Comparison of ENCODE assay signal across 8 cellular contexts in the genomic region with DNA sequence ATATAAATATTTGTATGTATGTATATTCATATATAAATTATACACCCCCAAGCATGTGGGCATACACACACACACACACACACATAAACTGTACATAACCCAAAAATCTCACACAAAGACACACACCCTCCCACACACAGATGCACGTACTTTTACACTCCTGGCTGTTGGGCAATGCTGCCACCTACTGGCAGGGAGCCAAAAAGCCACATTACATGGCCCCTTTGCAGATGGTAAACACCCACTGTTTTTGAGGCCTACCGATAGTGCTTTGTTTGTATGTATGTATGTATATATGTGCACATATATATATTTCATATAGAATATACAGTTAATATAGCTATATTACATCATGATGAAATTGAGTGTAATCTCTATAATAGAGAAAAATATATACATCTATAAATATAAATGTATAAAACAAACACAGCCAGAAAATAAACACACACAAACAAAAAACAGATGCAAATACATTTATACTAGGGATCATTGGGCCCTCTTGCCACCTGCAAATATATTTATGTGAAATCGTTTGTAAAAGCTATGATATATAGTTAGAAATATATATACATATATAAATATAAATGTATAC.
DNase-seq lines count a peak whose midpoint lies in the region; FAIRE-seq and TF ChIP-seq lines count a peak whose summit lies in the region.

No MANE protein-coding gene starts in this region.

- H3K9me3 Mint-ChIP-seq in activated naive CD4-positive, alpha-beta T cell treated with anti-CD3 and anti-CD28 coated beads for 36 hours = no peaks in the 10 kb centered on the region
- no peaks in the 10 kb centered on the region for H3K9me3 Mint-ChIP-seq in progenitor cell of endocrine pancreas (ENCODE audit: low read depth)

- H3K9me3 ChIP-seq in uterus = no peaks in the 10 kb centered on the region

- CTCF ChIA-PET in activated naive CD4-positive, alpha-beta T cell treated with anti-CD3 and anti-CD28 coated beads for 36 hours (lab: Charles Lee) = interaction anchor here (0.6 to 1.9 kb wide), 23 partner anchors 9 to 863 kb away, joined by 3 to 17 read pairs (median 4); no protein-coding TSS in a partner anchor

- no peak overlapping the region for H3K4me3 ChIP-seq in uterus

- H3K27me3 ChIP-seq in uterus = no peaks in the 10 kb centered on the region

- no peak for TF ChIP-seq POLR2A in H54 (IDR thresholded peaks at IDR 0.05; ENCODE audit: low read depth, low read length)
- TF ChIP-seq POLR2A in uterus (IDR thresholded peaks at IDR 0.05) = no peak

- intact Hi-C loops in activated naive CD4-positive, alpha-beta T cell treated with anti-CD3 and anti-CD28 coated beads for 36 hours (cut with micrococcal nuclease) = loop anchor here (1.0 to 10.0 kb wide), 6 partner anchors 33 to 636 kb away; a partner anchor contains a TSS
- intact Hi-C loops in head of caudate nucleus (cut with DNase I) = no loop called here
- intact Hi-C loops in uterus (cut with DNase I; ENCODE audit: low total_unique reads) = no loop called here

- H3K36me3 ChIP-seq in uterus = no peaks in the 10 kb centered on the region

- H3K36me3 Mint-ChIP-seq in activated naive CD4-positive, alpha-beta T cell treated with anti-CD3 and anti-CD28 coated beads for 36 hours (ENCODE audit: low read depth) = no peaks in the 10 kb centered on the region
- H3K36me3 Mint-ChIP-seq in progenitor cell of endocrine pancreas (ENCODE audit: insufficient read depth) = no peaks in the 10 kb centered on the region

- H3K27ac Mint-ChIP-seq in activated naive CD4-positive, alpha-beta T cell treated with anti-CD3 and anti-CD28 coated beads for 36 hours = no peak overlapping the region
- no peak overlapping the region for H3K27ac Mint-ChIP-seq in progenitor cell of endocrine pancreas

- H3K27ac ChIP-seq in uterus = no peak overlapping the region

- no peak overlapping the region for H3K4me3 Mint-ChIP-seq in activated naive CD4-positive, alpha-beta T cell treated with anti-CD3 and anti-CD28 coated beads for 36 hours
- H3K4me3 Mint-ChIP-seq in progenitor cell of endocrine pancreas (ENCODE audit: low read depth) = no peak overlapping the region

- DNase-seq in GM03348 (ENCODE audit: low spot score) = peak; percentile 43
- DNase-seq in H54 (ENCODE audit: insufficient read length, low spot score) = peak; percentile 12
- DNase-seq in M059J (ENCODE audit: low read depth) = peak; percentile 56
- DNase-seq in SK-MEL-5 (ENCODE audit: low read depth, low spot score) = peak; percentile 77
- DNase-seq in activated naive CD4-positive, alpha-beta T cell treated with anti-CD3 and anti-CD28 coated beads for 36 hours = peak; percentile 89
- peak; percentile 51 to 91 (median 82) for DNase-seq in head of caudate nucleus
- peak; percentile 71 for DNase-seq in progenitor cell of endocrine pancreas (ENCODE audit: low spot score, unreplicated experiment)
- DNase-seq in uterus = peak; percentile 29 to 46

- H3K4me1 ChIP-seq in uterus = no peaks in the 10 kb centered on the region

- peak; percentile 98 for TF ChIP-seq CTCF in progenitor cell of endocrine pancreas (IDR thresholded peaks at IDR 0.05; ENCODE audit: unreplicated experiment)
- TF ChIP-seq CTCF in uterus (IDR thresholded peaks at IDR 0.05) = peak; percentile 38 to 48 (median 40)

- no peaks in the 10 kb centered on the region for H3K27me3 Mint-ChIP-seq in activated naive CD4-positive, alpha-beta T cell treated with anti-CD3 and anti-CD28 coated beads for 36 hours (ENCODE audit: low read depth)
- no peaks in the 10 kb centered on the region for H3K27me3 Mint-ChIP-seq in progenitor cell of endocrine pancreas

- FAIRE-seq in H54 (lab: Jason Lieb, UNC) = peak; percentile 58

- in situ Hi-C loops in SK-MEL-5 (cut with HindIII; ENCODE audit: low pct_unique_long_range_greater_than_20kb, low sequenced_read_pairs) = no loop called here

- peaks cover 3% of the 10 kb centered on the region for H3K4me1 Mint-ChIP-seq in activated naive CD4-positive, alpha-beta T cell treated with anti-CD3 and anti-CD28 coated beads for 36 hours (ENCODE audit: low read depth)
- no peaks in the 10 kb centered on the region for H3K4me1 Mint-ChIP-seq in progenitor cell of endocrine pancreas (ENCODE audit: low read depth)

Comparison
In these comparisons a context has a peak if more than half of its experiments do, and no peak if none do; other contexts are left out.
1. DNase-seq: peak in every context shown above with its lines; median percentile 89 in activated naive CD4-positive, alpha-beta T cell treated with anti-CD3 and anti-CD28 coated beads for 36 hours; 82 in head of caudate nucleus; 77 in SK-MEL-5; 71 in progenitor cell of endocrine pancreas; 56 in M059J; 43 in GM03348; 38 in uterus; 12 in H54.